In genomic region chr19:12995596-12996541, GRCh38 we compare ENCODE assay signal across 8 cellular contexts. TPM values are rescaled to one million over a fixed set of nuclear protein-coding genes. Genes with fewer than 3 reads are reported as not detected.
DNase-seq lines count a peak whose midpoint lies in the region; ATAC-seq and TF ChIP-seq lines count a peak whose summit lies in the region.

No MANE protein-coding gene starts in this region.

- peaks cover 10% of the 10 kb centered on the region for H3K4me1 Mint-ChIP-seq in type B pancreatic cell (ENCODE audit: unreplicated experiment)

- no peak for TF ChIP-seq CTCF in type B pancreatic cell (conservative IDR thresholded peaks at IDR 0.05)

- no peak overlapping the region for H3K27ac Mint-ChIP-seq in type B pancreatic cell

- ATAC-seq in GM19395 (IDR thresholded peaks at IDR 0.05; ENCODE audit: unreplicated experiment), result no peak

- H3K27me3 Mint-ChIP-seq in type B pancreatic cell, result peaks cover 86% of the 10 kb centered on the region

- H3K4me3 ChIP-seq in Jurkat, Clone E6-1 (ENCODE audit: low read length), result peak overlapping the region; percentile 40

- no peaks in the 10 kb centered on the region for H3K36me3 Mint-ChIP-seq in type B pancreatic cell

- peak overlapping the region; percentile 86 for H3K4me3 Mint-ChIP-seq in type B pancreatic cell

- DNase-seq in CMK (ENCODE audit: low read depth), result peak; percentile 45
- no peak for DNase-seq in Jurkat, Clone E6-1 (ENCODE audit: low read depth, low spot score)
- DNase-seq in cerebellar cortex (ENCODE audit: low spot score), result peak; percentile 16
- peak; percentile 48 to 54 for DNase-seq in lung microvascular endothelial cell (ENCODE audit: low read depth in 2 of 2)
- no peak for DNase-seq in type B pancreatic cell (ENCODE audit: extremely low spot score, unreplicated experiment)
- DNase-seq in Ammon's horn (ENCODE audit: low spot score), result no peak
- DNase-seq in globus pallidus (ENCODE audit: low spot score), result no peak

- H3K9me3 Mint-ChIP-seq in type B pancreatic cell, result no peaks in the 10 kb centered on the region

RNA-seq across cellular contexts. Expression of gene NFIX, which starts 0.6 kb away (rescaled TPM):
- 10.8 TPM for polyA plus RNA-seq in Jurkat, Clone E6-1 (2012; ENCODE audit: insufficient read depth, insufficient read length)
- 8.9 and 10.5 TPM in 2 replicates for total RNA-seq in lung microvascular endothelial cell
- total RNA-seq in type B pancreatic cell (ENCODE audit: low replicate concordance), result 4.2 and 12.4 TPM in 2 replicates

RNA-seq across cellular contexts. Expression of gene DAND5, which starts 26.5 kb away (rescaled TPM):
- polyA plus RNA-seq in Jurkat, Clone E6-1 (2012; ENCODE audit: insufficient read depth, insufficient read length), result not detected
- total RNA-seq in lung microvascular endothelial cell (under 0.01 and 0.22 TPM in 2 replicates), type B pancreatic cell (ENCODE audit: low replicate concordance) (not detected in 2 replicates)

RNA-seq across cellular contexts. Expression of gene GADD45GIP1, which starts 38.8 kb away (rescaled TPM):
- 119 TPM for polyA plus RNA-seq in Jurkat, Clone E6-1 (2012; ENCODE audit: insufficient read depth, insufficient read length)
- total RNA-seq in lung microvascular endothelial cell (18.5 and 21.1 TPM in 2 replicates), type B pancreatic cell (ENCODE audit: low replicate concordance) (23.1 and 24.8 TPM in 2 replicates)

RNA-seq across cellular contexts. Expression of gene RAD23A, which starts 50.2 kb away (rescaled TPM):
- polyA plus RNA-seq in Jurkat, Clone E6-1 (2012; ENCODE audit: insufficient read depth, insufficient read length), result 280 TPM
- 36.8 and 60.5 TPM in 2 replicates for total RNA-seq in lung microvascular endothelial cell
- 77.1 and 82.3 TPM in 2 replicates for total RNA-seq in type B pancreatic cell (ENCODE audit: low replicate concordance)

RNA-seq across cellular contexts. Expression of gene CALR, which starts 57.5 kb away (rescaled TPM):
- polyA plus RNA-seq in Jurkat, Clone E6-1 (2012; ENCODE audit: insufficient read depth, insufficient read length), result 1,107 TPM
- total RNA-seq in lung microvascular endothelial cell (1,060 and 1,340 TPM in 2 replicates), type B pancreatic cell (ENCODE audit: low replicate concordance) (1,188 and 1,294 TPM in 2 replicates)

Comparison
In these comparisons a context has a peak if more than half of its experiments do, and no peak if none do; other contexts are left out.
1. DNase-seq: peak in CMK (single experiment), cerebellar cortex (single experiment) and lung microvascular endothelial cell (2 of 2); none in Jurkat, Clone E6-1 (single experiment), type B pancreatic cell (single experiment), Ammon's horn (single experiment) and globus pallidus (single experiment).